Comparison of ENCODE assay signal across 14 cellular contexts in genomic region chr7:140325600-140325999, GRCh38.
DNase-seq lines count a peak whose midpoint lies in the region; ATAC-seq, FAIRE-seq and TF ChIP-seq lines count a peak whose summit lies in the region.
"Had no signal": no experiment of that assay in that cellular context is flagged by ENCODE, and none has a peak within 500 bp of the region (broad histone marks: within the 10 kb centered on the region; RNA-seq: fewer than 3 reads in every experiment).

No MANE protein-coding gene starts in this region.

- TF ChIP-seq EP300 in HepG2 (IDR thresholded peaks at IDR 0.05; ENCODE audit: low read depth in 2 of 2, low read length in 2 of 2) (no peak), HepG2 (CRISPR knock-in tag; IDR thresholded peaks at IDR 0.05; ENCODE audit: borderline replicate concordance) (no peak), K562 (IDR thresholded peaks at IDR 0.05; ENCODE audit: low read length) (no peak)

- H2AFZ ChIP-seq in HepG2 (ENCODE audit: low read length) (peak overlapping the region; percentile 64), K562 (ENCODE audit: low read depth, low read length) (peak overlapping the region; percentile 74), neural progenitor cell (replicated peaks) (no peak overlapping the region)

- H3K9me1 ChIP-seq in K562 (ENCODE audit: control insufficient read depth, insufficient read depth, low read length), result no peaks in the 10 kb centered on the region

- H3K4me2 ChIP-seq in HepG2 (ENCODE audit: low read depth, low read length), result peak overlapping the region; percentile 91
- peak overlapping the region; percentile 76 for H3K4me2 ChIP-seq in K562 (ENCODE audit: insufficient read depth, low read length)
- peak overlapping the region; percentile 59 for H3K4me2 ChIP-seq in neural progenitor cell

- H3F3A ChIP-seq in neural progenitor cell (ENCODE audit: low read depth), result peaks cover 35% of the 10 kb centered on the region

- H3K4me1 Mint-ChIP-seq in neural progenitor cell, result peaks cover 9% of the 10 kb centered on the region

- BruUV-seq in HepG2 (replicated peaks; lab: Mats Ljungman, UMichigan), result no TSS peak
- BruUV-seq in K562 (replicated peaks; lab: Mats Ljungman, UMichigan), result no TSS peak

- no peaks in the 10 kb centered on the region for H3K9me3 Mint-ChIP-seq in neural progenitor cell
- H3K9me3 Mint-ChIP-seq: CD4-positive, alpha-beta T cell had no signal

- TF ChIP-seq POLR2A in HepG2 (IDR thresholded peaks at IDR 0.05; ENCODE audit: insufficient read depth in 1 of 2, low read depth in 2 of 2, low read length in 2 of 2) (no peak), right lobe of liver (IDR thresholded peaks at IDR 0.05) (no peak), K562 (conservative IDR thresholded peaks at IDR 0.05) (no peak), vagina (IDR thresholded peaks at IDR 0.05) (no peak)

- H4K20me1 ChIP-seq in HepG2 (ENCODE audit: insufficient read depth, low read length) (no peaks in the 10 kb centered on the region), K562 (replicated peaks; ENCODE audit: control insufficient read depth, insufficient read depth, low read length) (no peaks in the 10 kb centered on the region), neural progenitor cell (ENCODE audit: low read depth) (no peaks in the 10 kb centered on the region)

- CTCF ChIA-PET in HepG2 (lab: Yijun Ruan, JAX; ENCODE audit: low intra/inter-chr PET ratio, low total read pairs) (interaction anchor here (0.9 to 2.0 kb wide), 4 partner anchors 21 to 246 kb away, joined by 3 to 29 read pairs (median 6); no protein-coding TSS in a partner anchor), K562 (lab: Yijun Ruan, JAX; ENCODE audit: low intra/inter-chr PET ratio) (interaction anchor here (0.6 to 3.5 kb wide), 4 partner anchors 150 to 706 kb away, joined by 3 to 24 read pairs (median 4); partner anchors contain the start of gene KDM7A)

- H3K27me3 Mint-ChIP-seq in neural progenitor cell (ENCODE audit: insufficient read depth, low read depth), result no peaks in the 10 kb centered on the region
- H3K27me3 Mint-ChIP-seq: CD4-positive, alpha-beta T cell had no signal

- H3K4me1 ChIP-seq in HepG2 (ENCODE audit: insufficient read depth, low read length) (peaks cover 27% of the 10 kb centered on the region), right lobe of liver (peaks cover 0 to 5% (median 0%) of the 10 kb centered on the region in 4 donors), K562 (replicated peaks in 1 of 2; ENCODE audit: control insufficient read depth in 2 of 2, insufficient read depth in 2 of 2, low read length in 2 of 2) (peaks cover 28 to 35% of the 10 kb centered on the region in 2 experiments), neural progenitor cell (peaks cover 21% of the 10 kb centered on the region), vagina (peaks cover 16% of the 10 kb centered on the region), kidney (ENCODE audit: control insufficient read depth in 1 of 2, insufficient read depth in 1 of 2, low read depth in 1 of 2, low read length in 2 of 2) (peaks cover 0 to 8% of the 10 kb centered on the region in 2 donors)

- intact Hi-C loops in HepG2 (cut with micrococcal nuclease; ENCODE audit: unreplicated experiment), result loop anchor here (5.0 kb wide), 1 partner anchor 318 kb away; no protein-coding TSS in a partner anchor
- intact Hi-C loops in right lobe of liver (cut with DNase I), result no loop called here
- intact Hi-C loops in K562 (cut with micrococcal nuclease), result loop anchor here (5.0 to 10.0 kb wide), 3 partner anchors 117 to 551 kb away; partner anchors contain the start of gene HIPK2
- intact Hi-C loops in vagina (cut with DNase I), result no loop called here
- intact Hi-C loops in kidney (cut with DNase I), result no loop called here

- POLR2A ChIA-PET in HepG2 (lab: Yijun Ruan, JAX), result interaction anchor here (1.1 to 1.9 kb wide), 3 partner anchors 77 to 148 kb away, joined by 4 to 8 read pairs (median 4); partner anchors contain the start of gene KDM7A
- POLR2A ChIA-PET in K562 (lab: Yijun Ruan, JAX), result interaction anchor here (0.5 to 1.2 kb wide), 5 partner anchors 10 to 175 kb away, joined by 3 to 4 read pairs (median 3); no protein-coding TSS in a partner anchor

- H3K36me3 ChIP-seq in HepG2 (replicated peaks in 1 of 2; ENCODE audit: control insufficient read depth in 1 of 2, insufficient read depth in 2 of 2, low read length in 2 of 2), result no peaks in the 10 kb centered on the region
- no peaks in the 10 kb centered on the region for H3K36me3 ChIP-seq in right lobe of liver
- H3K36me3 ChIP-seq in K562 (ENCODE audit: control insufficient read depth, insufficient read depth, low read length), result no peaks in the 10 kb centered on the region
- no peaks in the 10 kb centered on the region for H3K36me3 ChIP-seq in neural progenitor cell
- H3K36me3 ChIP-seq in vagina, result no peaks in the 10 kb centered on the region
- no peaks in the 10 kb centered on the region for H3K36me3 ChIP-seq in kidney (ENCODE audit: control insufficient read depth in 1 of 2, insufficient read depth in 2 of 2, low read length in 2 of 2)

- no peak for FAIRE-seq in HepG2 (lab: Jason Lieb, UNC)
- no peak for FAIRE-seq in K562 (lab: Jason Lieb, UNC)
- no peak for FAIRE-seq in kidney (lab: Jason Lieb, UNC)
- FAIRE-seq: H1 had no signal

- H3K27me3 ChIP-seq in HepG2 (ENCODE audit: control insufficient read depth in 1 of 2, insufficient read depth in 2 of 2, low read length in 2 of 2) (no peaks in the 10 kb centered on the region), right lobe of liver (no peaks in the 10 kb centered on the region), K562 (ENCODE audit: control insufficient read depth in 2 of 2, insufficient read depth in 2 of 2, low read length in 2 of 2) (no peaks in the 10 kb centered on the region), neural progenitor cell (no peaks in the 10 kb centered on the region), vagina (no peaks in the 10 kb centered on the region)

- 44% methylated on average over 8 of the region's 8 CpGs for WGBS in HepG2 (ENCODE audit: low lambda C conversion rate)
- WGBS in right lobe of liver (ENCODE audit: insufficient coverage, low coverage, low lambda C conversion rate, missing lambda C conversion rate), result 73% methylated on average over 8 of the region's 8 CpGs
- 71% methylated on average over 8 of the region's 8 CpGs for WGBS in K562 (ENCODE audit: insufficient coverage, low coverage, missing lambda C conversion rate)

- DNase-seq in HepG2 (ENCODE audit: low spot score) (no peak), right lobe of liver (no peak), K562 (ENCODE audit: extremely low read depth in 1 of 4, low spot score in 3 of 4) (no peak), neural progenitor cell (ENCODE audit: low spot score) (peak; percentile 62), vagina (ENCODE audit: extremely low spot score in 2 of 2) (no peak), T-helper 9 cell (no peak), kidney (no peak)
- DNase-seq: NCI-H1417 treated with DMSO at 0.1 percent for 48 hours, NCI-H187 treated with DMSO at 0.1 percent for 48 hours, NCI-H2171, SIG-M5 had no signal

- H3K4me3 ChIP-seq in HepG2 (replicated peaks in 1 of 3; ENCODE audit: insufficient read depth in 1 of 3, low read depth in 2 of 3, low read length in 3 of 3) (peak overlapping the region in 2 of 3 experiments; percentile 49 to 58; a peak in 5 of 6 replicates), right lobe of liver (no peak overlapping the region), K562 (no peak overlapping the region), neural progenitor cell (no peak overlapping the region), vagina (no peak overlapping the region), kidney (ENCODE audit: low read length in 2 of 2) (peak overlapping the region in 1 of 2 donors; percentile 39)

- in situ Hi-C loops in HepG2 (cut with HindIII; ENCODE audit: extremely low pct_ligation_motif_present, low pct_unique_long_range_greater_than_20kb), result loop anchor here (10.0 to 25.0 kb wide), 2 partner anchors 161 to 238 kb away; no protein-coding TSS in a partner anchor
- in situ Hi-C loops in K562 (cut with MboI), result loop anchor here (10.0 kb wide), 1 partner anchor 681 kb away; no protein-coding TSS in a partner anchor

- H3K79me2 ChIP-seq in HepG2 (ENCODE audit: insufficient read depth, low read length), result no peaks in the 10 kb centered on the region
- no peaks in the 10 kb centered on the region for H3K79me2 ChIP-seq in K562 (ENCODE audit: control insufficient read depth, insufficient read depth, low read length)
- no peaks in the 10 kb centered on the region for H3K79me2 ChIP-seq in neural progenitor cell (ENCODE audit: low read depth)

- H3K27ac ChIP-seq in HepG2 (ENCODE audit: extremely low read length, insufficient read depth, low read length), result no peak overlapping the region
- H3K27ac ChIP-seq in right lobe of liver, result no peak overlapping the region
- H3K27ac ChIP-seq in K562 (ENCODE audit: extremely low read depth, low read depth, low read length), result no peak overlapping the region
- no peak overlapping the region for H3K27ac ChIP-seq in neural progenitor cell
- H3K27ac ChIP-seq in vagina, result peak overlapping the region; percentile 72
- H3K27ac ChIP-seq in kidney (ENCODE audit: low read depth in 2 of 2, low read length in 2 of 2), result no peak overlapping the region

- no peak overlapping the region for H3K27ac Mint-ChIP-seq in neural progenitor cell
- H3K27ac Mint-ChIP-seq: CD4-positive, alpha-beta T cell had no signal

- H3K36me3 Mint-ChIP-seq in neural progenitor cell, result no peaks in the 10 kb centered on the region

- TF ChIP-seq RAD21 in HepG2 (CRISPR knock-in tag; IDR thresholded peaks at IDR 0.05) (no peak), K562 (CRISPR knock-in tag; conservative IDR thresholded peaks at IDR 0.05 in 1 of 2, IDR thresholded peaks at IDR 0.05 in 1 of 2) (no peak)

- H3K4me3 Mint-ChIP-seq in neural progenitor cell, result no peak overlapping the region
- H3K4me3 Mint-ChIP-seq: CD4-positive, alpha-beta T cell had no signal

- no peaks in the 10 kb centered on the region for H3K9me3 ChIP-seq in HepG2 (ENCODE audit: low read length)
- no peaks in the 10 kb centered on the region for H3K9me3 ChIP-seq in right lobe of liver
- H3K9me3 ChIP-seq in K562 (replicated peaks; ENCODE audit: control insufficient read depth, insufficient read depth, low read depth, low read length), result no peaks in the 10 kb centered on the region
- no peaks in the 10 kb centered on the region for H3K9me3 ChIP-seq in neural progenitor cell (ENCODE audit: low read depth)
- no peaks in the 10 kb centered on the region for H3K9me3 ChIP-seq in vagina
- no peaks in the 10 kb centered on the region for H3K9me3 ChIP-seq in kidney (ENCODE audit: control insufficient read depth in 1 of 2, low read length in 2 of 2)

- TF ChIP-seq CTCF in HepG2 (CRISPR knock-in tag; IDR thresholded peaks at IDR 0.05), result no peak
- no peak for TF ChIP-seq CTCF in right lobe of liver (IDR thresholded peaks at IDR 0.05)
- no peak for TF ChIP-seq CTCF in K562 (IDR thresholded peaks at IDR 0.05 in 2 of 3, conservative IDR thresholded peaks at IDR 0.05 in 1 of 3; ENCODE audit: insufficient read depth in 2 of 3, low read depth in 1 of 3, low read length in 3 of 3)
- no peak for TF ChIP-seq CTCF in neural progenitor cell (IDR thresholded peaks at IDR 0.05)
- no peak for TF ChIP-seq CTCF in vagina (IDR thresholded peaks at IDR 0.05)
- TF ChIP-seq CTCF in kidney (IDR thresholded peaks at IDR 0.05; ENCODE audit: borderline replicate concordance, extremely low read depth, insufficient read depth), result no peak

- H3K9ac ChIP-seq in HepG2 (ENCODE audit: insufficient read depth, low read depth, low read length) (peak overlapping the region; percentile 49; the same call in 1 of the 2 replicates), K562 (ENCODE audit: insufficient read depth in 1 of 2, low read depth in 2 of 2, low read length in 2 of 2) (peak overlapping the region in 1 of 2 experiments; percentile 49; a peak in 1 of 4 replicates), neural progenitor cell (no peak overlapping the region), kidney (ENCODE audit: low read length in 2 of 2) (peak overlapping the region in 1 of 2 donors; percentile 63)

- ATAC-seq in HepG2 (peak; percentile 56), right lobe of liver (no peak), K562 (no peak), HG03039 (IDR thresholded peaks at IDR 0.05; ENCODE audit: unreplicated experiment) (no peak)

Comparison
In these comparisons a context has a peak if more than half of its experiments do, and no peak if none do; other contexts are left out.
1. H3K4me3 ChIP-seq: peak in HepG2 (2 of 3); none in right lobe of liver (0 of 3), K562 (single experiment), neural progenitor cell (single experiment) and vagina (0 of 2).
2. intact Hi-C loops: an anchor here in HepG2 (5.0 kb wide) and K562 (5.0 to 10.0 kb wide); none called in right lobe of liver, vagina and kidney.
3. Of the 241 proteins assayed by ChIP-seq in both HepG2 and K562: peak only in HepG2: TFAP4; only in K562: EHMT2; in both: none; in neither: 239.
4. Peak in every context shown above with its lines, with median percentiles within 50 percentile points of each other: H3K4me2 ChIP-seq.